1 cellular context compared by ENCODE assay signal in the genomic region with DNA sequence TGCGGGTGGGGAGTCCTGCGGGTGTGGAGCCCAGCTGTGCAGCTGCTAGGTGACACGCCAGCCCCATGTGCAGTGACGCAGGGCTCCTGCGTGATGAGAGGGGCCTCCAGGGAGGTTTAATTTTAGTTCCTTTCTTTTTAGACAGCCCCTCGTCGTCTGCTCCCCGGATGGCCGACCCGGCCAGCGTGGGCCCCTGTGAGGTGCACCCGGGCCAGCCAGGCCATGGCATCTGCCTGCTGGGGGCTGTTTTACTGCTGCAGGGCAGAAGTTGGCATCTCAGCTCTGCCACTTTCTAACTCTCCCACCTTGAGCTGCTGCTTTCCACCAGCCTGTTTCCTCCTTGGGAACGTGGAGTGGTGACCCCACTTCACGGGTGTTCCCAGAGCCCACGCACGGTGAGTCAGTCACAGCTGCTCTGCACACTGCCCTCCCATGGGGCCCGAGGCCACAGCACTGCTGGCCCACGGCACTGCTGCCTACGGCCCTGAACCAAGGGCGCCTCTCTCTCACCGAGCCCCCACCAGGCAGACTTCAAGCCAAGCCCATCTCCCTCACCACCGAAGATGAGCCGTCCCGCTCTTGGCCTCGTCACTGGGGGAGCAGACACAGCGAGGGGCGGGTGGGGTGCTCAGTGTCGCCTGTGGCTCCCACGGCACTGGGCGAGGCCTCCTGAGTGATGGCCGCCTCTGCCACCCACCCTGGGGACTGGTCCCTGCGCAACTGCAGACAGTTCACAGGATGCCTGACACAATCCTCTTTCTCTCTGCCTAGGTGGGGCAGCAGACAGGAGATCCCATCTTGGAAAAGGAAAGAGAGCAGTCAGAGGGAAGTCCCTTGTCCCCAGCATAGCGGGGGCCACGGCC.
TF ChIP-seq lines count a peak whose summit lies in the region.

No MANE protein-coding gene starts in this region.

TF ChIP-seq in H1, 55 proteins besides CTCF, POLR2A, EP300 and RAD21:
- no peak for TF ChIP-seq JUND (IDR thresholded peaks at IDR 0.05; ENCODE audit: low read length)
- TF ChIP-seq SIRT6 (IDR thresholded peaks at IDR 0.05; ENCODE audit: low read length), result no peak
- TF ChIP-seq RFX5 (IDR thresholded peaks at IDR 0.05; ENCODE audit: borderline replicate concordance, low read depth, low read length), result no peak
- TF ChIP-seq ATF2 (IDR thresholded peaks at IDR 0.05; ENCODE audit: low read length), result no peak
- no peak for TF ChIP-seq GTF2F1 (IDR thresholded peaks at IDR 0.05; ENCODE audit: borderline replicate concordance, low read depth, low read length)
- TF ChIP-seq POLR2AphosphoS5 (IDR thresholded peaks at IDR 0.05; ENCODE audit: low read depth, low read length), result no peak
- TF ChIP-seq TAF7 (optimal IDR thresholded peaks at IDR 0.05; ENCODE audit: borderline replicate concordance, low read depth, low read length), result no peak
- no peak for TF ChIP-seq NRF1 (IDR thresholded peaks at IDR 0.05; ENCODE audit: low read depth, low read length)
- no peak for TF ChIP-seq SIX5 (IDR thresholded peaks at IDR 0.05; ENCODE audit: low read depth, low read length)
- no peak for TF ChIP-seq NANOG (IDR thresholded peaks at IDR 0.05; ENCODE audit: insufficient read depth, low read depth, low read length, poor library complexity, severe bottlenecking)
- TF ChIP-seq CHD2 (IDR thresholded peaks at IDR 0.05; ENCODE audit: low read length), result no peak
- TF ChIP-seq ATF3 (IDR thresholded peaks at IDR 0.05; ENCODE audit: insufficient read depth, low read depth, low read length), result no peak
